In genomic region chr14:68702578-68702977, GRCh38 we compare ENCODE assay signal across 24 cellular contexts.
DNase-seq lines count a peak whose midpoint lies in the region; ATAC-seq and TF ChIP-seq lines count a peak whose summit lies in the region.
"Had no signal": no experiment of that assay in that cellular context is flagged by ENCODE, and none has a peak within 500 bp of the region (broad histone marks: within the 10 kb centered on the region; RNA-seq: fewer than 3 reads in every experiment).

No MANE protein-coding gene starts in this region.

- H3K4me1 ChIP-seq in HCT116 (ENCODE audit: control insufficient read depth in 1 of 2, insufficient read depth in 2 of 2, low read length in 2 of 2) (peaks cover 27 to 47% of the 10 kb centered on the region in 2 experiments), foreskin keratinocyte (peaks cover 42% of the 10 kb centered on the region)

- no peak for TF ChIP-seq POLR2A in HCT116 (IDR thresholded peaks at IDR 0.05; ENCODE audit: borderline replicate concordance, extremely low read depth, insufficient read depth, insufficient read length)

- in situ Hi-C loops in brain microvascular endothelial cell (cut with HindIII; ENCODE audit: low pct_ligation_motif_present, low sequenced_read_pairs), result no loop called here

- CTCF ChIA-PET in HCT116 (lab: Charles Lee), result interaction anchor here (0.9 kb wide), 1 partner anchor 122 kb away, joined by 3 read pairs; no protein-coding TSS in a partner anchor

- ATAC-seq in HCT116 (peak; percentile 43), foreskin keratinocyte (no peak), GM19397 (IDR thresholded peaks at IDR 0.05; ENCODE audit: unreplicated experiment) (no peak), GM18519 (IDR thresholded peaks at IDR 0.05; ENCODE audit: low FRiP score, unreplicated experiment) (no peak)
- no peak for ATAC-seq in activated T-helper 17 cell treated with anti-CD3 and anti-CD28 coated beads, Interleukin-2, amount 50 U/mL, for 72 hours (replicated peaks)
- ATAC-seq in stimulated activated naive B cell treated with anti-CD40 and anti-IgM and Interleukin-4, amounts not matched to agents 10 μg/mL and 1 μg/mL and 100 μg/mL, for 72 hours (replicated peaks), result no peak
- ATAC-seq: naive thymus-derived CD8-positive, alpha-beta T cell; Panc1; sciatic nerve had no signal

- H3K9ac ChIP-seq in HCT116 (ENCODE audit: low read length), result 0 out of 2 replicates have a peak overlapping the region, but pooled peaks have one; percentile 9

- peak; percentile 18; the same call in 1 of the 2 replicates for TF ChIP-seq RAD21 in HCT116 (IDR thresholded peaks at IDR 0.05; ENCODE audit: low read depth)

- H3K27me3 ChIP-seq in HCT116 (ENCODE audit: insufficient read depth, low read length) (no peaks in the 10 kb centered on the region), foreskin keratinocyte (no peaks in the 10 kb centered on the region), brain microvascular endothelial cell (replicated peaks) (no peaks in the 10 kb centered on the region)
- H3K27me3 ChIP-seq: MG63, transverse colon had no signal

- H2AFZ ChIP-seq in HCT116 (ENCODE audit: low read depth, low read length, poor library complexity, severe bottlenecking), result no peak overlapping the region

- DNase-seq in HCT116 (ENCODE audit: low read depth, low spot score) (no peak), foreskin keratinocyte (no peak), brain microvascular endothelial cell (no peak)
- no peak for DNase-seq in stimulated activated naive B cell treated with anti-CD40 and anti-IgM and Interleukin-4, amounts not matched to agents 10 μg/mL and 1 μg/mL and 100 μg/mL, for 72 hours
- DNase-seq: activated CD4-positive, alpha-beta memory T cell treated with anti-CD3 and anti-CD28 coated beads, Interleukin-2, amount 10 ng/mL, durations not matched to agents 7 days and 5 days; activated CD8-positive, alpha-beta memory T cell treated with anti-CD3 and anti-CD28 coated beads, Interleukin-2, amount 50 U/mL, for 4 hours; DMS79; KG1; midbrain; naive thymus-derived CD8-positive, alpha-beta T cell; NCI-H1417; NCI-H2081; NCI-H69; occipital lobe; SHP77 treated with DMSO at 0.1 percent for 48 hours; transverse colon had no signal

- intact Hi-C loops in HCT116 (cut with micrococcal nuclease), result no loop called here

- no peak overlapping the region for H3K4me3 ChIP-seq in HCT116 (replicated peaks in 1 of 2; ENCODE audit: low read depth in 1 of 2, low read length in 2 of 2)
- H3K4me3 ChIP-seq in brain microvascular endothelial cell (ENCODE audit: low read depth, low read length), result no peak overlapping the region
- H3K4me3 ChIP-seq: MG63, prostate gland, transverse colon had no signal

- BruUV-seq in HCT116 (replicated peaks; lab: Mats Ljungman, UMichigan), result no TSS peak

- no peak overlapping the region for H3K27ac ChIP-seq in HCT116 (ENCODE audit: low read depth, low read length)
- H3K27ac ChIP-seq in foreskin keratinocyte, result peak overlapping the region; percentile 97
- no peak overlapping the region for H3K27ac ChIP-seq in brain microvascular endothelial cell
- H3K27ac ChIP-seq: HL-60, prostate gland, transverse colon had no signal

- peak overlapping the region; percentile 11 for H3K4me3 Mint-ChIP-seq in activated T-helper 17 cell treated with anti-CD3 and anti-CD28 coated beads, Interleukin-2, amount 50 U/mL, for 72 hours
- H3K4me3 Mint-ChIP-seq in stimulated activated naive B cell treated with anti-CD40 and anti-IgM and Interleukin-4, amounts not matched to agents 10 μg/mL and 1 μg/mL and 100 μg/mL, for 72 hours, result no peak overlapping the region
- H3K4me3 Mint-ChIP-seq: activated CD4-positive, alpha-beta memory T cell treated with anti-CD3 and anti-CD28 coated beads, Interleukin-2, amount 10 ng/mL, durations not matched to agents 7 days and 5 days; naive thymus-derived CD8-positive, alpha-beta T cell had no signal

- no peaks in the 10 kb centered on the region; a peak in 1 of 4 replicates for H3K9me3 ChIP-seq in HCT116 (ENCODE audit: control insufficient read depth in 1 of 2, insufficient read depth in 1 of 2, low read depth in 1 of 2, low read length in 2 of 2)
- H3K9me3 ChIP-seq: MG63, prostate gland, transverse colon had no signal

- RAD21 ChIA-PET in HCT116 (lab: Charles Lee; ENCODE audit: low non-redundant PET in 1 of 2, low total read pairs in 2 of 2, uncharacterized antibody in 2 of 2, unreplicated experiment in 2 of 2), result no interaction called here

- no peaks in the 10 kb centered on the region for H3K36me3 Mint-ChIP-seq in activated T-helper 17 cell treated with anti-CD3 and anti-CD28 coated beads, Interleukin-2, amount 50 U/mL, for 72 hours (ENCODE audit: low read depth)
- peaks cover 0 to 2% of the 10 kb centered on the region in 2 donors for H3K36me3 Mint-ChIP-seq in stimulated activated naive B cell treated with anti-CD40 and anti-IgM and Interleukin-4, amounts not matched to agents 10 μg/mL and 1 μg/mL and 100 μg/mL, for 72 hours

- peak overlapping the region; percentile 48 for H3K27ac Mint-ChIP-seq in activated T-helper 17 cell treated with anti-CD3 and anti-CD28 coated beads, Interleukin-2, amount 50 U/mL, for 72 hours
- peak overlapping the region; percentile 77 for H3K27ac Mint-ChIP-seq in stimulated activated naive B cell treated with anti-CD40 and anti-IgM and Interleukin-4, amounts not matched to agents 10 μg/mL and 1 μg/mL and 100 μg/mL, for 72 hours
- H3K27ac Mint-ChIP-seq: activated CD4-positive, alpha-beta memory T cell treated with anti-CD3 and anti-CD28 coated beads, Interleukin-2, amount 10 ng/mL, durations not matched to agents 7 days and 5 days; naive thymus-derived CD8-positive, alpha-beta T cell had no signal

- H4K20me1 ChIP-seq in HCT116 (ENCODE audit: insufficient read depth), result no peaks in the 10 kb centered on the region

- H3K9me3 Mint-ChIP-seq in activated T-helper 17 cell treated with anti-CD3 and anti-CD28 coated beads, Interleukin-2, amount 50 U/mL, for 72 hours, result no peaks in the 10 kb centered on the region
- H3K9me3 Mint-ChIP-seq in stimulated activated naive B cell treated with anti-CD40 and anti-IgM and Interleukin-4, amounts not matched to agents 10 μg/mL and 1 μg/mL and 100 μg/mL, for 72 hours, result no peaks in the 10 kb centered on the region

- TF ChIP-seq CTCF in HCT116 (IDR thresholded peaks at IDR 0.05 in 2 of 3, conservative IDR thresholded peaks at IDR 0.05 in 1 of 3; ENCODE audit: borderline replicate concordance in 1 of 3, insufficient read depth in 1 of 3, low read depth in 2 of 3, low read length in 2 of 3) (no peak), foreskin keratinocyte (conservative IDR thresholded peaks at IDR 0.05) (no peak), brain microvascular endothelial cell (IDR thresholded peaks at IDR 0.05; ENCODE audit: low read depth, low read length, missing control alignments) (no peak)

- no peaks in the 10 kb centered on the region for H3K36me3 ChIP-seq in HCT116 (ENCODE audit: control insufficient read depth in 1 of 2, insufficient read depth in 2 of 2, low read length in 2 of 2)
- H3K36me3 ChIP-seq in brain microvascular endothelial cell (replicated peaks), result no peaks in the 10 kb centered on the region
- H3K36me3 ChIP-seq: MG63, prostate gland, transverse colon had no signal

- POLR2A ChIA-PET in HCT116 (lab: Charles Lee), result no interaction called here

- H3K79me2 ChIP-seq in HCT116 (ENCODE audit: insufficient read depth, low read length), result no peaks in the 10 kb centered on the region

- peaks cover 23% of the 10 kb centered on the region for H3K4me1 Mint-ChIP-seq in activated T-helper 17 cell treated with anti-CD3 and anti-CD28 coated beads, Interleukin-2, amount 50 U/mL, for 72 hours
- peaks cover 20 to 40% of the 10 kb centered on the region in 2 donors for H3K4me1 Mint-ChIP-seq in stimulated activated naive B cell treated with anti-CD40 and anti-IgM and Interleukin-4, amounts not matched to agents 10 μg/mL and 1 μg/mL and 100 μg/mL, for 72 hours

- peak overlapping the region; percentile 63 for H3K4me2 ChIP-seq in HCT116 (ENCODE audit: low read length)

- H3K9me2 ChIP-seq in HCT116 (ENCODE audit: insufficient read depth), result no peaks in the 10 kb centered on the region

- H3K27me3 Mint-ChIP-seq in activated T-helper 17 cell treated with anti-CD3 and anti-CD28 coated beads, Interleukin-2, amount 50 U/mL, for 72 hours, result no peaks in the 10 kb centered on the region
- H3K27me3 Mint-ChIP-seq in stimulated activated naive B cell treated with anti-CD40 and anti-IgM and Interleukin-4, amounts not matched to agents 10 μg/mL and 1 μg/mL and 100 μg/mL, for 72 hours, result no peaks in the 10 kb centered on the region
- H3K27me3 Mint-ChIP-seq: naive thymus-derived CD8-positive, alpha-beta T cell had no signal

TF ChIP-seq in HCT116, 20 proteins besides CTCF, POLR2A, EP300 and RAD21:
- TF ChIP-seq SIN3A (IDR thresholded peaks at IDR 0.05; ENCODE audit: low read depth) (no peak), CBX3 (IDR thresholded peaks at IDR 0.05; ENCODE audit: low read depth) (no peak), FOSL1 (IDR thresholded peaks at IDR 0.05; ENCODE audit: low read depth) (no peak), JUND (IDR thresholded peaks at IDR 0.05) (no peak)
- TF ChIP-seq, protein P1, sequence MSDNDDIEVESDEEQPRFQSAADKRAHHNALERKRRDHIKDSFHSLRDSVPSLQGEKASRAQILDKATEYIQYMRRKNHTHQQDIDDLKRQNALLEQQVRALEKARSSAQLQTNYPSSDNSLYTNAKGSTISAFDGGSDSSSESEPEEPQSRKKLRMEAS (IDR thresholded peaks at IDR 0.05), result 0 out of 2 replicates have a peak, but pooled peaks have one; percentile 12
